Comparison of ENCODE assay signal across 10 cellular contexts in genomic region chr18:31424383-31424988, GRCh38. TPM values are rescaled to one million over a fixed set of nuclear protein-coding genes. Genes with fewer than 3 reads are reported as not detected.
DNase-seq lines count a peak whose midpoint lies in the region; ATAC-seq, FAIRE-seq and TF ChIP-seq lines count a peak whose summit lies in the region.
"Had no signal": no experiment of that assay in that cellular context is flagged by ENCODE, and none has a peak within 500 bp of the region (broad histone marks: within the 10 kb centered on the region; RNA-seq: fewer than 3 reads in every experiment).

No MANE protein-coding gene starts in this region.

- FAIRE-seq in D721Med (lab: Jason Lieb, UNC), result peak; percentile 92

- no peaks in the 10 kb centered on the region for H3K27me3 ChIP-seq in kidney epithelial cell (ENCODE audit: control insufficient read depth, insufficient read depth, low read length)

- H3K4me3 ChIP-seq in kidney epithelial cell (ENCODE audit: low read depth, low read length), result no peak overlapping the region

- peak; percentile 78 for ATAC-seq in GM19043 (IDR thresholded peaks at IDR 0.05; ENCODE audit: low read depth, unreplicated experiment)
- ATAC-seq in HG03521 (IDR thresholded peaks at IDR 0.05; ENCODE audit: unreplicated experiment), result peak; percentile 54

- no peaks in the 10 kb centered on the region for H3K36me3 ChIP-seq in kidney epithelial cell (ENCODE audit: control insufficient read depth, insufficient read depth, low read length)

- TF ChIP-seq CTCF in D721Med (IDR thresholded peaks at IDR 0.05; ENCODE audit: insufficient read depth, missing control alignments) (peak; percentile 64), kidney epithelial cell (IDR thresholded peaks at IDR 0.05; ENCODE audit: insufficient read depth, low read length, poor library complexity, severe bottlenecking) (peak; percentile 89)

- no peak for DNase-seq in D721Med (ENCODE audit: insufficient read length, low spot score)
- DNase-seq in SW480 (ENCODE audit: low spot score), result peak; percentile 16
- DNase-seq in kidney epithelial cell (ENCODE audit: low read depth), result peak; percentile 26
- DNase-seq in amniotic stem cell (lab: John Stamatoyannopoulos, UW), result no peak
- no peak for DNase-seq in hypothalamus (lab: John Stamatoyannopoulos, UW)
- no peak for DNase-seq in epidermal melanocyte (ENCODE audit: insufficient read length, low spot score)

RNA-seq across cellular contexts. Expression of gene DSG3, which starts 23.1 kb away (rescaled TPM):
- 0.14 and 0.67 TPM in 2 replicates for total RNA-seq in kidney epithelial cell
- total RNA-seq: lung microvascular endothelial cell, RPMI7951 had no signal

RNA-seq across cellular contexts. Expression of gene DSG4, which starts 47.9 kb away (rescaled TPM):
- not detected in 2 replicates for total RNA-seq in kidney epithelial cell
- total RNA-seq: lung microvascular endothelial cell, RPMI7951 had no signal

Comparison
In these comparisons a context has a peak if more than half of its experiments do, and no peak if none do; other contexts are left out.
1. DNase-seq: peak in SW480 (single experiment) and kidney epithelial cell (single experiment); none in D721Med (single experiment), amniotic stem cell (single experiment), hypothalamus (0 of 51) and epidermal melanocyte (single experiment).